Comparison of ENCODE assay signal across 2 cellular contexts in the genomic region with DNA sequence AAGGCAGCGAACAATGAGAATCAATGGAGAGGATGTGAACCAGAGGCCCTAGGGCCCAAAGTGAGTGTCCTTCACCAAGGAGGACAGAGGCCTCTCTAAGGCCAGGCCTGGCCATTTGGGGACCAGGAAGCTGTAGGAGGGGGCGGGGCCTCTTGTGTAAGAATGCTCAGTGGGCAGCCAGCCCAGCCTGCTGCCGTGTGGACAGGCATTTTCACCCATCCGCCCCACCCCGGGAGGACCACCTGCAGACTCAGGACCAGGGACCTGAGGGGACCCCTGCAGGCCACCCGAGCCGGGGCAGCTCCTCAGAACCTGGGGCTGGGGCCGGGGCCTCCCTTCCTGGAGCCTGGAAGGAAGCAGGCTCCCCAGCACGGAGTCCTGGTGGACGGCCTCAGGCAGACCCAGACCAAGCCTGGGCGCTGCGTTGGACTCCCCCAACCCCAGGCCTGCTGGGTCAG.
TF ChIP-seq lines count a peak whose summit lies in the region.

No MANE protein-coding gene starts in this region.

TF ChIP-seq in GM23338, 12 proteins besides CTCF, POLR2A, EP300 and RAD21 (continued from another document):
- TF ChIP-seq, protein P1, sequence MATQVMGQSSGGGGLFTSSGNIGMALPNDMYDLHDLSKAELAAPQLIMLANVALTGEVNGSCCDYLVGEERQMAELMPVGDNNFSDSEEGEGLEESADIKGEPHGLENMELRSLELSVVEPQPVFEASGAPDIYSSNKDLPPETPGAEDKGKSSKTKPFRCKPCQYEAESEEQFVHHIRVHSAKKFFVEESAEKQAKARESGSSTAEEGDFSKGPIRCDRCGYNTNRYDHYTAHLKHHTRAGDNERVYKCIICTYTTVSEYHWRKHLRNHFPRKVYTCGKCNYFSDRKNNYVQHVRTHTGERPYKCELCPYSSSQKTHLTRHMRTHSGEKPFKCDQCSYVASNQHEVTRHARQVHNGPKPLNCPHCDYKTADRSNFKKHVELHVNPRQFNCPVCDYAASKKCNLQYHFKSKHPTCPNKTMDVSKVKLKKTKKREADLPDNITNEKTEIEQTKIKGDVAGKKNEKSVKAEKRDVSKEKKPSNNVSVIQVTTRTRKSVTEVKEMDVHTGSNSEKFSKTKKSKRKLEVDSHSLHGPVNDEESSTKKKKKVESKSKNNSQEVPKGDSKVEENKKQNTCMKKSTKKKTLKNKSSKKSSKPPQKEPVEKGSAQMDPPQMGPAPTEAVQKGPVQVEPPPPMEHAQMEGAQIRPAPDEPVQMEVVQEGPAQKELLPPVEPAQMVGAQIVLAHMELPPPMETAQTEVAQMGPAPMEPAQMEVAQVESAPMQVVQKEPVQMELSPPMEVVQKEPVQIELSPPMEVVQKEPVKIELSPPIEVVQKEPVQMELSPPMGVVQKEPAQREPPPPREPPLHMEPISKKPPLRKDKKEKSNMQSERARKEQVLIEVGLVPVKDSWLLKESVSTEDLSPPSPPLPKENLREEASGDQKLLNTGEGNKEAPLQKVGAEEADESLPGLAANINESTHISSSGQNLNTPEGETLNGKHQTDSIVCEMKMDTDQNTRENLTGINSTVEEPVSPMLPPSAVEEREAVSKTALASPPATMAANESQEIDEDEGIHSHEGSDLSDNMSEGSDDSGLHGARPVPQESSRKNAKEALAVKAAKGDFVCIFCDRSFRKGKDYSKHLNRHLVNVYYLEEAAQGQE (IDR thresholded peaks at IDR 0.05; ENCODE audit: unreplicated experiment): no peak
- TF ChIP-seq CREB1 (CRISPR knock-in tag; IDR thresholded peaks at IDR 0.05; ENCODE audit: low read depth): no peak
- TF ChIP-seq POLR2AphosphoS5 (IDR thresholded peaks at IDR 0.05; ENCODE audit: low read depth): no peak
- TF ChIP-seq, protein P2, sequence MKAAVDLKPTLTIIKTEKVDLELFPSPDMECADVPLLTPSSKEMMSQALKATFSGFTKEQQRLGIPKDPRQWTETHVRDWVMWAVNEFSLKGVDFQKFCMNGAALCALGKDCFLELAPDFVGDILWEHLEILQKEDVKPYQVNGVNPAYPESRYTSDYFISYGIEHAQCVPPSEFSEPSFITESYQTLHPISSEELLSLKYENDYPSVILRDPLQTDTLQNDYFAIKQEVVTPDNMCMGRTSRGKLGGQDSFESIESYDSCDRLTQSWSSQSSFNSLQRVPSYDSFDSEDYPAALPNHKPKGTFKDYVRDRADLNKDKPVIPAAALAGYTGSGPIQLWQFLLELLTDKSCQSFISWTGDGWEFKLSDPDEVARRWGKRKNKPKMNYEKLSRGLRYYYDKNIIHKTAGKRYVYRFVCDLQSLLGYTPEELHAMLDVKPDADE (IDR thresholded peaks at IDR 0.05): no peak

TF ChIP-seq in WTC11, 78 proteins besides CTCF, POLR2A, EP300 and RAD21 (continued from another document):
- TF ChIP-seq, protein P3, sequence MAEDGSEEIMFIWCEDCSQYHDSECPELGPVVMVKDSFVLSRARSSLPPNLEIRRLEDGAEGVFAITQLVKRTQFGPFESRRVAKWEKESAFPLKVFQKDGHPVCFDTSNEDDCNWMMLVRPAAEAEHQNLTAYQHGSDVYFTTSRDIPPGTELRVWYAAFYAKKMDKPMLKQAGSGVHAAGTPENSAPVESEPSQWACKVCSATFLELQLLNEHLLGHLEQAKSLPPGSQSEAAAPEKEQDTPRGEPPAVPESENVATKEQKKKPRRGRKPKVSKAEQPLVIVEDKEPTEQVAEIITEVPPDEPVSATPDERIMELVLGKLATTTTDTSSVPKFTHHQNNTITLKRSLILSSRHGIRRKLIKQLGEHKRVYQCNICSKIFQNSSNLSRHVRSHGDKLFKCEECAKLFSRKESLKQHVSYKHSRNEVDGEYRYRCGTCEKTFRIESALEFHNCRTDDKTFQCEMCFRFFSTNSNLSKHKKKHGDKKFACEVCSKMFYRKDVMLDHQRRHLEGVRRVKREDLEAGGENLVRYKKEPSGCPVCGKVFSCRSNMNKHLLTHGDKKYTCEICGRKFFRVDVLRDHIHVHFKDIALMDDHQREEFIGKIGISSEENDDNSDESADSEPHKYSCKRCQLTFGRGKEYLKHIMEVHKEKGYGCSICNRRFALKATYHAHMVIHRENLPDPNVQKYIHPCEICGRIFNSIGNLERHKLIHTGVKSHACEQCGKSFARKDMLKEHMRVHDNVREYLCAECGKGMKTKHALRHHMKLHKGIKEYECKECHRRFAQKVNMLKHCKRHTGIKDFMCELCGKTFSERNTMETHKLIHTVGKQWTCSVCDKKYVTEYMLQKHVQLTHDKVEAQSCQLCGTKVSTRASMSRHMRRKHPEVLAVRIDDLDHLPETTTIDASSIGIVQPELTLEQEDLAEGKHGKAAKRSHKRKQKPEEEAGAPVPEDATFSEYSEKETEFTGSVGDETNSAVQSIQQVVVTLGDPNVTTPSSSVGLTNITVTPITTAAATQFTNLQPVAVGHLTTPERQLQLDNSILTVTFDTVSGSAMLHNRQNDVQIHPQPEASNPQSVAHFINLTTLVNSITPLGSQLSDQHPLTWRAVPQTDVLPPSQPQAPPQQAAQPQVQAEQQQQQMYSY (CRISPR knock-in tag; IDR thresholded peaks at IDR 0.05): no peak
- TF ChIP-seq MXD4 (CRISPR knock-in tag; IDR thresholded peaks at IDR 0.05; ENCODE audit: borderline replicate concordance) (no peak), TEAD4 (CRISPR knock-in tag; IDR thresholded peaks at IDR 0.05) (no peak), ZNF671 (CRISPR knock-in tag; IDR thresholded peaks at IDR 0.05) (no peak), SP1 (CRISPR knock-in tag; conservative IDR thresholded peaks at IDR 0.05) (no peak)
- TF ChIP-seq, protein P4, sequence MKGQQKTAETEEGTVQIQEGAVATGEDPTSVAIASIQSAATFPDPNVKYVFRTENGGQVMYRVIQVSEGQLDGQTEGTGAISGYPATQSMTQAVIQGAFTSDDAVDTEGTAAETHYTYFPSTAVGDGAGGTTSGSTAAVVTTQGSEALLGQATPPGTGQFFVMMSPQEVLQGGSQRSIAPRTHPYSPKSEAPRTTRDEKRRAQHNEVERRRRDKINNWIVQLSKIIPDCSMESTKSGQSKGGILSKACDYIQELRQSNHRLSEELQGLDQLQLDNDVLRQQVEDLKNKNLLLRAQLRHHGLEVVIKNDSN (CRISPR knock-in tag; IDR thresholded peaks at IDR 0.05): no peak
- TF ChIP-seq, protein P5, sequence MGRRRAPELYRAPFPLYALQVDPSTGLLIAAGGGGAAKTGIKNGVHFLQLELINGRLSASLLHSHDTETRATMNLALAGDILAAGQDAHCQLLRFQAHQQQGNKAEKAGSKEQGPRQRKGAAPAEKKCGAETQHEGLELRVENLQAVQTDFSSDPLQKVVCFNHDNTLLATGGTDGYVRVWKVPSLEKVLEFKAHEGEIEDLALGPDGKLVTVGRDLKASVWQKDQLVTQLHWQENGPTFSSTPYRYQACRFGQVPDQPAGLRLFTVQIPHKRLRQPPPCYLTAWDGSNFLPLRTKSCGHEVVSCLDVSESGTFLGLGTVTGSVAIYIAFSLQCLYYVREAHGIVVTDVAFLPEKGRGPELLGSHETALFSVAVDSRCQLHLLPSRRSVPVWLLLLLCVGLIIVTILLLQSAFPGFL (CRISPR knock-in tag; IDR thresholded peaks at IDR 0.05; ENCODE audit: borderline replicate concordance): no peak
